In the genomic region with DNA sequence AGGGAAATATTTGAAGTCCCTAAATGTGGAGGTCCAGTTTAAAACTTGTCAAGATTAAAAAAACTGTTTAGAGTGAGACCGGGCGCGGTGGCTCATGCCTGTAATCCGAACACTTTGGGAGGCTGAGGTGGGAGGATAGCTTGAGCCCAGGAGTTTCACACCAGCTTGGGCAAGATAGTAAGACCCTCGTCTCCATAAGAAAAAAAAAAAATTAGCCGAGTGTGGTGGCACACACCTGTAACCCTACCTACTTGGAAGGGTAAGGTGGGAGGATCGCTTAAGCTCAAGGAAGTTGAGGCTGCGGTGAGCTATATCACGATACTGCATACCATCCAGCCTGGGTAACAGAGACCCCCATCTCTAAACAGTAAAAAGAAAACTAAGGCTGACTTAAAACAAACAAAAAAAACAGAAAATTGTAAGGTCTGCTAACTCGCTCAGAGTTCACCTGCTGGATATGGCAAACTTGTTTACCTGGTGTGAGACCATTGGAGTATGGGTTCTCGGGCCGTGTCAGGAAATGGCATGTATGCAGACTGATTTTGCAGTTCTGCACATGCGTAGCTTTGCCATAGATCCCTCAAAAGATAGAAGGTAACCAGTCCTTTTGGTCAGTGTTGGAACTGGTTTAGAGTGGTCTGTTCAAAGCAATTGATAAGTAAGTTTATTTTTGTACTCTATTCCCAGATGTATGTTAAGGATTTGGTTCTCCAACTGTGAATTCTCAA, we compare ENCODE assay signal across 8 cellular contexts. TPM values are rescaled to one million over a fixed set of nuclear protein-coding genes. Genes with fewer than 3 reads are reported as not detected.
DNase-seq lines count a peak whose midpoint lies in the region; ATAC-seq, FAIRE-seq and TF ChIP-seq lines count a peak whose summit lies in the region.

No MANE protein-coding gene starts in this region.

- peak overlapping the region; percentile 55 for H3K4me3 ChIP-seq in CD8-positive, alpha-beta memory T cell (ENCODE audit: low read length)
- peak overlapping the region; percentile 96 for H3K4me3 ChIP-seq in effector memory CD4-positive, alpha-beta T cell (ENCODE audit: insufficient read depth, low read depth, low read length, poor library complexity, severe bottlenecking)
- H3K4me3 ChIP-seq in pancreas, result peak overlapping the region in 3 of 4 donors; percentile 84 to 94 (median 91)

- intact Hi-C loops in pancreas (cut with DNase I) (no loop called here), head of caudate nucleus (cut with DNase I) (no loop called here)

- peak in 3 of 5 donors; percentile 12 to 31 (median 13) for DNase-seq in CD8-positive, alpha-beta memory T cell
- peak; percentile 82 for DNase-seq in RPMI8226
- peak in 1 of 3 donors; percentile 27 for DNase-seq in effector memory CD4-positive, alpha-beta T cell
- no peak for DNase-seq in pancreas
- no peak for DNase-seq in NCI-H2227 (lab: John Stamatoyannopoulos, UW; ENCODE audit: unreplicated experiment)
- no peak for DNase-seq in medulla oblongata (ENCODE audit: extremely low spot score)
- DNase-seq in head of caudate nucleus, result no peak

- H3K27ac Mint-ChIP-seq in CD8-positive, alpha-beta memory T cell, result peak overlapping the region; percentile 29 to 95 (median 90)

- ATAC-seq in pancreas, result peak in 3 of 4 donors; percentile 13 to 19 (median 14)
- no peak for ATAC-seq in GM18520 (IDR thresholded peaks at IDR 0.05; ENCODE audit: unreplicated experiment)

- H3K36me3 Mint-ChIP-seq in CD8-positive, alpha-beta memory T cell, result peaks cover 0 to 55% (median 9%) of the 10 kb centered on the region in 3 donors

- H3K4me1 ChIP-seq in CD8-positive, alpha-beta memory T cell (ENCODE audit: insufficient read depth, low read length), result peaks cover 59% of the 10 kb centered on the region
- peaks cover 29% of the 10 kb centered on the region for H3K4me1 ChIP-seq in effector memory CD4-positive, alpha-beta T cell (ENCODE audit: control insufficient read depth, insufficient read depth, low read length, poor library complexity, severe bottlenecking)
- H3K4me1 ChIP-seq in pancreas, result peaks cover 35 to 48% (median 46%) of the 10 kb centered on the region in 3 donors

- CTCF ChIA-PET in CD8-positive, alpha-beta memory T cell (lab: Charles Lee), result interaction anchor here (1.1 to 3.2 kb wide), 2 partner anchors 40 to 67 kb away, joined by 3 to 13 read pairs; a partner anchor contains a TSS

- H3K9me3 Mint-ChIP-seq in CD8-positive, alpha-beta memory T cell, result no peaks in the 10 kb centered on the region

- TF ChIP-seq CTCF in pancreas (IDR thresholded peaks at IDR 0.05), result no peak

- H3K36me3 ChIP-seq in CD8-positive, alpha-beta memory T cell (ENCODE audit: insufficient read depth, low read length), result peaks cover 4% of the 10 kb centered on the region
- no peaks in the 10 kb centered on the region for H3K36me3 ChIP-seq in effector memory CD4-positive, alpha-beta T cell (ENCODE audit: control insufficient read depth, insufficient read depth, low read length)
- H3K36me3 ChIP-seq in pancreas, result no peaks in the 10 kb centered on the region

- H3K9me3 ChIP-seq in CD8-positive, alpha-beta memory T cell (ENCODE audit: low read length), result no peaks in the 10 kb centered on the region
- no peaks in the 10 kb centered on the region for H3K9me3 ChIP-seq in effector memory CD4-positive, alpha-beta T cell (ENCODE audit: control insufficient read depth, low read length)
- H3K9me3 ChIP-seq in pancreas, result no peaks in the 10 kb centered on the region

- POLR2A ChIA-PET in CD8-positive, alpha-beta memory T cell (lab: Charles Lee), result no interaction called here

- FAIRE-seq in pancreas (lab: Jason Lieb, UNC), result no peak

- peaks cover 0 to 2% of the 10 kb centered on the region in 2 donors for H3K27me3 Mint-ChIP-seq in CD8-positive, alpha-beta memory T cell

- peaks cover 55 to 69% (median 61%) of the 10 kb centered on the region in 3 donors for H3K4me1 Mint-ChIP-seq in CD8-positive, alpha-beta memory T cell

- whole genome bisulfite sequencing in pancreas, 2 donors, result 11 to 21% methylated on average over 13 of the region's 13 CpGs

- peak overlapping the region; percentile 90 to 98 (median 95) for H3K4me3 Mint-ChIP-seq in CD8-positive, alpha-beta memory T cell

- peak overlapping the region; percentile 86 for H3K27ac ChIP-seq in CD8-positive, alpha-beta memory T cell (ENCODE audit: low read depth, low read length)
- peak overlapping the region; percentile 93 for H3K27ac ChIP-seq in effector memory CD4-positive, alpha-beta T cell (ENCODE audit: insufficient read depth, low read length, poor library complexity, severe bottlenecking)
- peak overlapping the region in 2 of 4 donors; percentile 91 to 93 for H3K27ac ChIP-seq in pancreas

- no peaks in the 10 kb centered on the region for H3K27me3 ChIP-seq in CD8-positive, alpha-beta memory T cell (ENCODE audit: insufficient read depth, low read length, poor library complexity, severe bottlenecking)
- no peaks in the 10 kb centered on the region for H3K27me3 ChIP-seq in effector memory CD4-positive, alpha-beta T cell (replicated peaks; ENCODE audit: control insufficient read depth, insufficient read depth, low read length, poor library complexity, severe bottlenecking)
- no peaks in the 10 kb centered on the region for H3K27me3 ChIP-seq in pancreas

RNA-seq across cellular contexts. Expression of a gene that starts 2.1 kb away (rescaled TPM):
- total RNA-seq in CD8-positive, alpha-beta memory T cell, result 100 to 1,000 TPM; 173 to 205 TPM
- polyA plus RNA-seq in CD8-positive, alpha-beta memory T cell, result 134 TPM
- 100 to 1,000 TPM in 3 of 6 donors, 10 to 100 TPM in 3; 92.5 to 151 (median 98.6) TPM for total RNA-seq in pancreas
- polyA plus RNA-seq in pancreas, result 100 to 1,000 TPM; 120 to 127 TPM

RNA-seq across cellular contexts. Expression of a gene that starts 7.3 kb away (rescaled TPM):
- 10 to 100 TPM; 37.5 to 39.0 TPM for total RNA-seq in CD8-positive, alpha-beta memory T cell
- polyA plus RNA-seq in CD8-positive, alpha-beta memory T cell, result 39.7 TPM
- 10 to 100 TPM in 5 of 6 donors, 1 to 10 TPM in 1; 7.2 to 16.1 (median 11.6) TPM for total RNA-seq in pancreas
- polyA plus RNA-seq in pancreas, result 10 to 100 TPM; 17.0 to 24.3 TPM

RNA-seq across cellular contexts. Expression of a gene that starts 40.3 kb away (rescaled TPM):
- 100 to 1,000 TPM; 288 to 296 TPM for total RNA-seq in CD8-positive, alpha-beta memory T cell
- 304 TPM for polyA plus RNA-seq in CD8-positive, alpha-beta memory T cell
- 100 to 1,000 TPM in 3 of 6 donors, 10 to 100 TPM in 3; 57.7 to 154 (median 94.9) TPM for total RNA-seq in pancreas
- polyA plus RNA-seq in pancreas, result 100 to 1,000 TPM; 143 to 249 TPM

RNA-seq across cellular contexts. Expression of a gene that starts 45.0 kb away (rescaled TPM):
- total RNA-seq in CD8-positive, alpha-beta memory T cell, result 10 to 100 TPM; 77.9 to 83.1 TPM
- 101 TPM for polyA plus RNA-seq in CD8-positive, alpha-beta memory T cell
- 10 to 100 TPM; 10.5 to 23.5 (median 14.7) TPM for total RNA-seq in pancreas
- polyA plus RNA-seq in pancreas, result 10 to 100 TPM; 54.4 to 66.7 TPM

Comparison
In these comparisons a context has a peak if more than half of its experiments do, and no peak if none do; other contexts are left out.
1. DNase-seq: peak in CD8-positive, alpha-beta memory T cell (3 of 5) and RPMI8226 (single experiment); none in pancreas (0 of 6), NCI-H2227 (single experiment), medulla oblongata (single experiment) and head of caudate nucleus (0 of 42).
2. Peak in every context shown above with its lines, with median percentiles within 50 percentile points of each other: H3K4me3 ChIP-seq.